Comparison of ENCODE assay signal across 18 cellular contexts in the genomic region with DNA sequence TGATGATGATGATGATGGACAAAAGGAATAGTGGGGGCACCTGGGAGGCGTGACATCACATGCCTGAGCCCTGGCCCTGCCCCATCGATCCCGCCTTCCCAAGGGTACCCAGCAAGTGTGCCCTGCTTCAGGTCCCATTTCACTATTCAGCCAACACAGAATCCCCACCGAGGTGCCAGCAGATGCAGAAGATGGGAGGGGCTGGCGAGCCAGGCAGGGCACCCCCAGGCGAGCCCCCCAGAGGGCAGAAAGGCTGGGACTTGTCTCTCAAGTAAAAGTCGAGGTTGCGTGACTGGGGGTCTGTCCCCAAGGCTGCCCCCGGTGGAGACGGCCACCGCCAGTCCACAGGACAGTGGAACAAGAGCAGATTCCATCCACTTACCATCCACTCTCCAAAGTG.
"Had no signal": no experiment of that assay in that cellular context is flagged by ENCODE, and none has a peak within 500 bp of the region (broad histone marks: within the 10 kb centered on the region; RNA-seq: fewer than 3 reads in every experiment).

No MANE protein-coding gene starts in this region.

- H3K36me3 Mint-ChIP-seq: naive thymus-derived CD4-positive, alpha-beta T cell had no signal

- H3K4me3 Mint-ChIP-seq: naive thymus-derived CD4-positive, alpha-beta T cell; nephron progenitor cell had no signal

- H3K4me1 ChIP-seq: esophagus muscularis mucosa, gastrocnemius medialis, sigmoid colon, stomach, transverse colon had no signal

- H3K36me3 ChIP-seq: esophagus muscularis mucosa, gastrocnemius medialis, neutrophil, sigmoid colon, stomach, thoracic aorta, transverse colon had no signal

- H3K27ac ChIP-seq: epithelial cell of prostate, esophagus muscularis mucosa, gastrocnemius medialis, neutrophil, sigmoid colon, skin epidermis, stomach, thoracic aorta, transverse colon had no signal

- H3K27ac Mint-ChIP-seq: nephron progenitor cell had no signal

- H3K4me3 ChIP-seq: esophagus muscularis mucosa, gastrocnemius medialis, sigmoid colon, skin epidermis, stomach, thoracic aorta, transverse colon had no signal

- ATAC-seq: gastrocnemius medialis; left ventricle myocardium superior; naive thymus-derived CD4-positive, alpha-beta T cell had no signal

- H3K9me3 ChIP-seq: esophagus muscularis mucosa, gastrocnemius medialis, neutrophil, sigmoid colon, stomach, thoracic aorta, transverse colon had no signal

- DNase-seq: effector memory CD4-positive, alpha-beta T cell; gastrocnemius medialis; islet precursor cell; left ventricle myocardium superior; mammary epithelial cell; naive thymus-derived CD4-positive, alpha-beta T cell; nephron progenitor cell; sigmoid colon; stimulated activated CD4-positive, alpha-beta T cell treated with anti-CD3 and anti-CD28 coated beads, Interleukin-12 subunit alpha, Interleukin-12 subunit beta, amount 100 ng/mL, for 4 hours; stimulated activated naive CD4-positive, alpha-beta T cell; stomach; substantia nigra; transverse colon had no signal
